Comparison of ENCODE assay signal across 8 cellular contexts in the genomic region with DNA sequence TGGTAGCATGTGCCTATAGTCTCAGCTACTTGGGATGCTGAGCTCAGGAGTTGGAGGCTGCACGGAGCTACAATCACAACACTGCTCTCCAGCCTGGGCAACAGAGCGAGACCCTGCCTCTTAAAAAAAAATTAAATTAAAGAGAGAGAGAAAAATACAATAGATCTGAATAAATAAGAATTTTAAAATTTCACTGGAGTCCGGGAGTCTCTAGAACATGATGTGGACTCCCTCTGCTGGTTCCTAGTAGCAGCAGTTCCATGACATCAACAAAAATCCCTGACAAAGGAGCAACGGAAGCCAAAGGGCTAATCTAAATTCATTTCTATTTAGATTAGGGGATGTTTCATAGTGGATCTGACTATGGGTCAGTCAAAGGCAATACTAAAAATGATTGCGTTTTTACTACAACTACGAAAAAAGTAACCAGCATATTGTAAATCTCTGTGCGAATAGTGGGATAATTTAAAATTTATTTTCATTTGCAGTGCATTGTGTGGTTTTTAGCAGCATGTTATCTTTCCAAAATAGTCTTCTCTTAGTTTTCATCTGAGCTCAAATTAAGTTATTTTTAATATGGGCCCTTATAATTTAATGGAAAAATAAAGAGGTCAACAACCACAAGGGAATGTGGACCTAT. TPM values are rescaled to one million over a fixed set of nuclear protein-coding genes. Genes with fewer than 3 reads are reported as not detected.
DNase-seq lines count a peak whose midpoint lies in the region; ATAC-seq and TF ChIP-seq lines count a peak whose summit lies in the region.

No MANE protein-coding gene starts in this region.

- no TSS peak for BruUV-seq in HCT116 (replicated peaks; lab: Mats Ljungman, UMichigan)

- no peaks in the 10 kb centered on the region for H3K4me1 ChIP-seq in HCT116 (ENCODE audit: control insufficient read depth in 1 of 2, insufficient read depth in 2 of 2, low read length in 2 of 2)

- 0 out of 2 replicates have a peak, but pooled peaks cover 4% of the 10 kb centered on the region for H4K20me1 ChIP-seq in HCT116 (ENCODE audit: insufficient read depth)

- H3K9ac ChIP-seq in HCT116 (ENCODE audit: low read length): no peak overlapping the region

- ATAC-seq in HCT116 (no peak), GM18505 (IDR thresholded peaks at IDR 0.05; ENCODE audit: unreplicated experiment) (no peak), HG02870 (IDR thresholded peaks at IDR 0.05; ENCODE audit: unreplicated experiment) (no peak)

- H3K36me3 ChIP-seq in HCT116 (ENCODE audit: control insufficient read depth in 1 of 2, insufficient read depth in 2 of 2, low read length in 2 of 2): peaks cover 0 to 3% of the 10 kb centered on the region in 2 experiments; a peak in 1 of 4 replicates

- DNase-seq in AG04450 (ENCODE audit: low read depth, low spot score) (no peak), HCT116 (ENCODE audit: low read depth, low spot score) (no peak), iPS-NIHi11 (ENCODE audit: low spot score) (peak; percentile 18), T-helper 2 cell (no peak)
- DNase-seq in NK-92 treated with Interleukin-12 subunit alpha and Interleukin-12 subunit beta, amount 100 ng/mL, for 24 hours (lab: John Stamatoyannopoulos, UW): no peak

- peak; percentile 56 for TF ChIP-seq RAD21 in HCT116 (IDR thresholded peaks at IDR 0.05; ENCODE audit: low read depth)

- TF ChIP-seq POLR2A in HCT116 (IDR thresholded peaks at IDR 0.05; ENCODE audit: borderline replicate concordance, extremely low read depth, insufficient read depth, insufficient read length) (no peak), GM18505 (IDR thresholded peaks at IDR 0.05; ENCODE audit: borderline replicate concordance, extremely low read depth, insufficient read depth, insufficient read length) (no peak)

- no peak overlapping the region for H3K4me2 ChIP-seq in HCT116 (ENCODE audit: low read length)

- H3K27ac ChIP-seq in AG04450 (ENCODE audit: low read depth, low read length) (no peak overlapping the region), HCT116 (ENCODE audit: low read depth, low read length) (no peak overlapping the region), VCaP (no peak overlapping the region)

- no peak overlapping the region for H2AFZ ChIP-seq in HCT116 (ENCODE audit: low read depth, low read length, poor library complexity, severe bottlenecking)

- H3K79me2 ChIP-seq in HCT116 (ENCODE audit: insufficient read depth, low read length): peaks cover 35% of the 10 kb centered on the region

- peak; percentile 81 for TF ChIP-seq CTCF in AG04450 (IDR thresholded peaks at IDR 0.05; ENCODE audit: low read depth, low read length)
- TF ChIP-seq CTCF in HCT116 (IDR thresholded peaks at IDR 0.05 in 2 of 3, conservative IDR thresholded peaks at IDR 0.05 in 1 of 3; ENCODE audit: borderline replicate concordance in 1 of 3, insufficient read depth in 1 of 3, low read depth in 2 of 3, low read length in 2 of 3): peak; percentile 36 to 57 (median 49); a peak in 5 of 6 replicates
- peak; percentile 91 for TF ChIP-seq CTCF in VCaP (conservative IDR thresholded peaks at IDR 0.05)

- RAD21 ChIA-PET in HCT116 (lab: Charles Lee; ENCODE audit: low non-redundant PET in 1 of 2, low total read pairs in 2 of 2, uncharacterized antibody in 2 of 2, unreplicated experiment in 2 of 2): no interaction called here

- H3K9me3 ChIP-seq in AG04450 (ENCODE audit: control insufficient read depth, insufficient read depth, low read length) (no peaks in the 10 kb centered on the region), HCT116 (ENCODE audit: control insufficient read depth in 1 of 2, insufficient read depth in 1 of 2, low read depth in 1 of 2, low read length in 2 of 2) (no peaks in the 10 kb centered on the region)

- H3K4me3 ChIP-seq in AG04450 (ENCODE audit: low read depth, low read length) (no peak overlapping the region), HCT116 (replicated peaks in 1 of 2; ENCODE audit: low read depth in 1 of 2, low read length in 2 of 2) (no peak overlapping the region)

- CTCF ChIA-PET in AG04450 (lab: Charles Lee) (interaction anchor here (0.6 to 2.3 kb wide), 18 partner anchors 24 to 625 kb away, joined by 3 to 8 read pairs (median 4); partner anchors contain the start of gene HSDL2), HCT116 (lab: Charles Lee) (no interaction called here)

- POLR2A ChIA-PET in AG04450 (lab: Yijun Ruan, JAX): no interaction called here
- POLR2A ChIA-PET in HCT116 (lab: Charles Lee): no interaction called here

- H3K27me3 ChIP-seq in AG04450 (ENCODE audit: control insufficient read depth, insufficient read depth, low read length) (no peaks in the 10 kb centered on the region), HCT116 (ENCODE audit: insufficient read depth, low read length) (no peaks in the 10 kb centered on the region)

- intact Hi-C loops in HCT116 (cut with micrococcal nuclease): loop anchor here (2.0 to 10.0 kb wide), 3 partner anchors 84 to 598 kb away; partner anchors contain the start of gene KIAA1958

- no peaks in the 10 kb centered on the region for H3K9me2 ChIP-seq in HCT116 (ENCODE audit: insufficient read depth)

TF ChIP-seq in HCT116, 20 proteins besides CTCF, POLR2A, EP300 and RAD21:
- TF ChIP-seq TCF7L2 (IDR thresholded peaks at IDR 0.05; ENCODE audit: borderline replicate concordance, extremely low read depth, insufficient read depth, insufficient read length) (no peak), SP1 (IDR thresholded peaks at IDR 0.05; ENCODE audit: low read depth) (no peak), EZH2 (IDR thresholded peaks at IDR 0.05) (no peak), ELF1 (IDR thresholded peaks at IDR 0.05; ENCODE audit: borderline replicate concordance, low read depth) (no peak), POLR2AphosphoS5 (IDR thresholded peaks at IDR 0.05; ENCODE audit: low read depth, low read length) (no peak), MAX (IDR thresholded peaks at IDR 0.05) (no peak), SRF (IDR thresholded peaks at IDR 0.05; ENCODE audit: low read depth) (no peak), JUND (IDR thresholded peaks at IDR 0.05) (no peak), CEBPB (IDR thresholded peaks at IDR 0.05; ENCODE audit: low read depth) (no peak), EZH2phosphoT487 (IDR thresholded peaks at IDR 0.05; ENCODE audit: borderline replicate concordance) (no peak)
- TF ChIP-seq, protein P1, sequence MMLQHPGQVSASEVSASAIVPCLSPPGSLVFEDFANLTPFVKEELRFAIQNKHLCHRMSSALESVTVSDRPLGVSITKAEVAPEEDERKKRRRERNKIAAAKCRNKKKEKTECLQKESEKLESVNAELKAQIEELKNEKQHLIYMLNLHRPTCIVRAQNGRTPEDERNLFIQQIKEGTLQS (IDR thresholded peaks at IDR 0.05): no peak
- TF ChIP-seq, protein P2, sequence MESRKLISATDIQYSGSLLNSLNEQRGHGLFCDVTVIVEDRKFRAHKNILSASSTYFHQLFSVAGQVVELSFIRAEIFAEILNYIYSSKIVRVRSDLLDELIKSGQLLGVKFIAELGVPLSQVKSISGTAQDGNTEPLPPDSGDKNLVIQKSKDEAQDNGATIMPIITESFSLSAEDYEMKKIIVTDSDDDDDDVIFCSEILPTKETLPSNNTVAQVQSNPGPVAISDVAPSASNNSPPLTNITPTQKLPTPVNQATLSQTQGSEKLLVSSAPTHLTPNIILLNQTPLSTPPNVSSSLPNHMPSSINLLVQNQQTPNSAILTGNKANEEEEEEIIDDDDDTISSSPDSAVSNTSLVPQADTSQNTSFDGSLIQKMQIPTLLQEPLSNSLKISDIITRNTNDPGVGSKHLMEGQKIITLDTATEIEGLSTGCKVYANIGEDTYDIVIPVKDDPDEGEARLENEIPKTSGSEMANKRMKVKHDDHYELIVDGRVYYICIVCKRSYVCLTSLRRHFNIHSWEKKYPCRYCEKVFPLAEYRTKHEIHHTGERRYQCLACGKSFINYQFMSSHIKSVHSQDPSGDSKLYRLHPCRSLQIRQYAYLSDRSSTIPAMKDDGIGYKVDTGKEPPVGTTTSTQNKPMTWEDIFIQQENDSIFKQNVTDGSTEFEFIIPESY (IDR thresholded peaks at IDR 0.05; ENCODE audit: extremely low read depth, insufficient replicate concordance, low read length): no peak
- TF ChIP-seq, protein P3, sequence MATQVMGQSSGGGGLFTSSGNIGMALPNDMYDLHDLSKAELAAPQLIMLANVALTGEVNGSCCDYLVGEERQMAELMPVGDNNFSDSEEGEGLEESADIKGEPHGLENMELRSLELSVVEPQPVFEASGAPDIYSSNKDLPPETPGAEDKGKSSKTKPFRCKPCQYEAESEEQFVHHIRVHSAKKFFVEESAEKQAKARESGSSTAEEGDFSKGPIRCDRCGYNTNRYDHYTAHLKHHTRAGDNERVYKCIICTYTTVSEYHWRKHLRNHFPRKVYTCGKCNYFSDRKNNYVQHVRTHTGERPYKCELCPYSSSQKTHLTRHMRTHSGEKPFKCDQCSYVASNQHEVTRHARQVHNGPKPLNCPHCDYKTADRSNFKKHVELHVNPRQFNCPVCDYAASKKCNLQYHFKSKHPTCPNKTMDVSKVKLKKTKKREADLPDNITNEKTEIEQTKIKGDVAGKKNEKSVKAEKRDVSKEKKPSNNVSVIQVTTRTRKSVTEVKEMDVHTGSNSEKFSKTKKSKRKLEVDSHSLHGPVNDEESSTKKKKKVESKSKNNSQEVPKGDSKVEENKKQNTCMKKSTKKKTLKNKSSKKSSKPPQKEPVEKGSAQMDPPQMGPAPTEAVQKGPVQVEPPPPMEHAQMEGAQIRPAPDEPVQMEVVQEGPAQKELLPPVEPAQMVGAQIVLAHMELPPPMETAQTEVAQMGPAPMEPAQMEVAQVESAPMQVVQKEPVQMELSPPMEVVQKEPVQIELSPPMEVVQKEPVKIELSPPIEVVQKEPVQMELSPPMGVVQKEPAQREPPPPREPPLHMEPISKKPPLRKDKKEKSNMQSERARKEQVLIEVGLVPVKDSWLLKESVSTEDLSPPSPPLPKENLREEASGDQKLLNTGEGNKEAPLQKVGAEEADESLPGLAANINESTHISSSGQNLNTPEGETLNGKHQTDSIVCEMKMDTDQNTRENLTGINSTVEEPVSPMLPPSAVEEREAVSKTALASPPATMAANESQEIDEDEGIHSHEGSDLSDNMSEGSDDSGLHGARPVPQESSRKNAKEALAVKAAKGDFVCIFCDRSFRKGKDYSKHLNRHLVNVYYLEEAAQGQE (IDR thresholded peaks at IDR 0.05; ENCODE audit: low read depth): no peak

RNA-seq across cellular contexts. Expression of gene INIP, which starts 6.7 kb away (rescaled TPM):
- polyA plus RNA-seq in AG04450 (2011; rRNA removed): 20.2 and 29.2 TPM in 2 replicates
- polyA minus RNA-seq in AG04450 (2011; rRNA and poly(A)+ RNA removed): 26.9 and 37.4 TPM in 2 replicates
- 28.9 TPM for total RNA-seq in HCT116 (2021; ENCODE audit: unreplicated experiment)
- polyA plus RNA-seq in HCT116 (2012): 18.2 and 18.3 TPM in 2 replicates

RNA-seq across cellular contexts. Expression of gene SNX30, which starts 39.4 kb away (rescaled TPM):
- 11.5 and 13.1 TPM in 2 replicates for polyA plus RNA-seq in AG04450 (2011; rRNA removed)
- 19.4 and 23.1 TPM in 2 replicates for polyA minus RNA-seq in AG04450 (2011; rRNA and poly(A)+ RNA removed)
- 12.7 TPM for total RNA-seq in HCT116 (2021; ENCODE audit: unreplicated experiment)
- polyA plus RNA-seq in HCT116 (2012): 6.4 and 7.5 TPM in 2 replicates
